9 cellular contexts compared by ENCODE assay signal in genomic region chr4:46886711-46887110, GRCh38. TPM values are rescaled to one million over a fixed set of nuclear protein-coding genes. Genes with fewer than 3 reads are reported as not detected.
DNase-seq lines count a peak whose midpoint lies in the region; FAIRE-seq and TF ChIP-seq lines count a peak whose summit lies in the region.
"Had no signal": no experiment of that assay in that cellular context is flagged by ENCODE, and none has a peak within 500 bp of the region (broad histone marks: within the 10 kb centered on the region; RNA-seq: fewer than 3 reads in every experiment).

No MANE protein-coding gene starts in this region.

- DNase-seq in D721Med (ENCODE audit: insufficient read length, low spot score) (no peak), adipocyte (ENCODE audit: low read depth) (peak; percentile 45), left kidney (ENCODE audit: low read depth, low spot score) (peak; percentile 13), NCI-H345 treated with DMSO at 0.1 percent for 48 hours (lab: John Stamatoyannopoulos, UW; ENCODE audit: unreplicated experiment) (no peak), thyroid gland (no peak)
- no peak for DNase-seq in activated naive CD4-positive, alpha-beta T cell treated with Interleukin-2 at 50 U/mL for 16 hours
- no peak for DNase-seq in stimulated activated CD4-positive, alpha-beta T cell treated with anti-CD3 and anti-CD28 coated beads, Interleukin-15, amount 100 ng/mL, for 24 hours
- DNase-seq: pancreas had no signal

- no peak overlapping the region for H3K9ac ChIP-seq in adipocyte (ENCODE audit: low read length)

- H3K27me3 ChIP-seq in adipocyte (replicated peaks; ENCODE audit: control insufficient read depth, insufficient read depth, low read length) (no peaks in the 10 kb centered on the region), thyroid gland (no peaks in the 10 kb centered on the region)

- H3K36me3 ChIP-seq in adipocyte (ENCODE audit: control insufficient read depth, insufficient read depth, low read length, severe bottlenecking) (no peaks in the 10 kb centered on the region), thyroid gland (no peaks in the 10 kb centered on the region)
- H3K36me3 ChIP-seq: pancreas had no signal

- H3K4me3 ChIP-seq in adipocyte (ENCODE audit: low read length) (no peak overlapping the region), thyroid gland (replicated peaks in 1 of 3) (no peak overlapping the region)
- H3K4me3 ChIP-seq: pancreas had no signal

- H3K9me3 ChIP-seq in adipocyte (ENCODE audit: control insufficient read depth, low read length) (no peaks in the 10 kb centered on the region), thyroid gland (no peaks in the 10 kb centered on the region)
- H3K9me3 ChIP-seq: pancreas had no signal

- intact Hi-C loops in thyroid gland (cut with DNase I), result no loop called here

- H3K4me1 ChIP-seq in adipocyte (ENCODE audit: control insufficient read depth, insufficient read depth, low read length) (no peaks in the 10 kb centered on the region), thyroid gland (no peaks in the 10 kb centered on the region)
- H3K4me1 ChIP-seq: pancreas had no signal

- no peak for FAIRE-seq in D721Med (lab: Jason Lieb, UNC)

- TF ChIP-seq CTCF in D721Med (IDR thresholded peaks at IDR 0.05; ENCODE audit: insufficient read depth, missing control alignments), result peak; percentile 24
- TF ChIP-seq CTCF in thyroid gland (IDR thresholded peaks at IDR 0.05), result peak in 2 of 6 experiments; percentile 2 to 15

- TF ChIP-seq POLR2A in thyroid gland (IDR thresholded peaks at IDR 0.05), result no peak

- TF ChIP-seq RAD21 in Ishikawa (IDR thresholded peaks at IDR 0.05; ENCODE audit: low read depth), result 0 out of 2 replicates have a peak, but pooled peaks have one; percentile 9

- TF ChIP-seq EP300 in Ishikawa (IDR thresholded peaks at IDR 0.05; ENCODE audit: borderline replicate concordance), result no peak

- 27 to 38% methylated on average over 2 of the region's 2 CpGs for WGBS in thyroid gland, 2 donors

- H3K27ac ChIP-seq in thyroid gland, result no peak overlapping the region
- H3K27ac ChIP-seq: pancreas had no signal

TF ChIP-seq in Ishikawa, 13 proteins besides CTCF, POLR2A, EP300 and RAD21:
- no peak for TF ChIP-seq CEBPB (IDR thresholded peaks at IDR 0.05)
- no peak for TF ChIP-seq MAX (IDR thresholded peaks at IDR 0.05)
- TF ChIP-seq FOXM1 (IDR thresholded peaks at IDR 0.05; ENCODE audit: borderline replicate concordance, low read depth), result no peak
- no peak for TF ChIP-seq YY1 (IDR thresholded peaks at IDR 0.05; ENCODE audit: low read depth)
- TF ChIP-seq TCF12 (IDR thresholded peaks at IDR 0.05; ENCODE audit: low read depth), result no peak
- no peak for TF ChIP-seq TEAD4 (IDR thresholded peaks at IDR 0.05)
- no peak for TF ChIP-seq ZBTB7A (IDR thresholded peaks at IDR 0.05; ENCODE audit: low read depth)
- TF ChIP-seq EGR1 (IDR thresholded peaks at IDR 0.05), result no peak
- no peak for TF ChIP-seq NFIC (IDR thresholded peaks at IDR 0.05)
- TF ChIP-seq USF1 (IDR thresholded peaks at IDR 0.05), result no peak
- TF ChIP-seq TAF1 (IDR thresholded peaks at IDR 0.05; ENCODE audit: low read depth), result no peak
- TF ChIP-seq REST (IDR thresholded peaks at IDR 0.05; ENCODE audit: low read depth), result no peak
- no peak for TF ChIP-seq CREB1 (IDR thresholded peaks at IDR 0.05; ENCODE audit: low read depth)

RNA-seq across cellular contexts. Expression of gene COX7B2, which starts 22.3 kb away (rescaled TPM):
- total RNA-seq in thyroid gland, result not detected
- total RNA-seq: pancreas had no signal

Comparison
In these comparisons a context has a peak if more than half of its experiments do, and no peak if none do; other contexts are left out.
1. DNase-seq: peak in adipocyte (single experiment) and left kidney (single experiment); none in D721Med (single experiment), NCI-H345 treated with DMSO at 0.1 percent for 48 hours (single experiment), thyroid gland (0 of 2), activated naive CD4-positive, alpha-beta T cell treated with Interleukin-2 at 50 U/mL for 16 hours (single experiment) and stimulated activated CD4-positive, alpha-beta T cell treated with anti-CD3 and anti-CD28 coated beads, Interleukin-15, amount 100 ng/mL, for 24 hours (single experiment).